ENCODE assay signal across 24 cellular contexts in genomic region chr12:59844775-59845174, GRCh38.
DNase-seq lines count a peak whose midpoint lies in the region; ATAC-seq, FAIRE-seq and TF ChIP-seq lines count a peak whose summit lies in the region.
"Had no signal": no experiment of that assay in that cellular context is flagged by ENCODE, and none has a peak within 500 bp of the region (broad histone marks: within the 10 kb centered on the region; RNA-seq: fewer than 3 reads in every experiment).

No MANE protein-coding gene starts in this region.

- H3K9me2 ChIP-seq in GM23338 (ENCODE audit: insufficient read depth) (peaks cover 5% of the 10 kb centered on the region), PC-3 (replicated peaks; ENCODE audit: low read length) (no peaks in the 10 kb centered on the region)

- H3F3A ChIP-seq in GM23338 (replicated peaks; ENCODE audit: low read depth) (no peaks in the 10 kb centered on the region), PC-3 (ENCODE audit: low read length, unreplicated experiment) (no peaks in the 10 kb centered on the region)

- POLR2A ChIA-PET in PC-3 (lab: Charles Lee; ENCODE audit: unreplicated experiment) (no interaction called here), endothelial cell of umbilical vein (lab: Charles Lee) (no interaction called here), GM10248 (lab: Yijun Ruan, JAX) (no interaction called here)

- H3K9me3 Mint-ChIP-seq in GM23338: no peaks in the 10 kb centered on the region; the same call in 2 of the 3 replicates
- H3K9me3 Mint-ChIP-seq: CD4-positive, alpha-beta T cell; CD8-positive, alpha-beta T cell had no signal

- DNase-seq in DMS53 (lab: John Stamatoyannopoulos, UW) (peak; percentile 37), GM23338 (ENCODE audit: low spot score) (no peak), PC-3 (peak; percentile 56), endothelial cell of umbilical vein (ENCODE audit: low read depth, low spot score) (peak; percentile 56), NCI-H446 treated with DMSO at 0.1 percent for 48 hours (lab: John Stamatoyannopoulos, UW) (no peak), GM10248 (ENCODE audit: extremely low spot score) (no peak)
- DNase-seq: AML-193; Caco-2; Calu3; CD4-positive, alpha-beta T cell; CD8-positive, alpha-beta T cell; DMS79 treated with DMSO at 0.1 percent for 48 hours; GF-D8 had no signal

- H3K27ac ChIP-seq in GM23338 (ENCODE audit: low read depth): no peak overlapping the region
- peak overlapping the region; percentile 48; the same call in 1 of the 2 replicates for H3K27ac ChIP-seq in PC-3 (ENCODE audit: low read length)
- no peak overlapping the region for H3K27ac ChIP-seq in endothelial cell of umbilical vein (ENCODE audit: insufficient read depth, low read depth, low read length)
- H3K27ac ChIP-seq: 22Rv1; A549; BLaER1 treated with 17β-estradiol and CSF1 and Interleukin-3, amounts not matched to agents 10 nM and 100 nM; C4-2B had no signal

- H3K27me3 Mint-ChIP-seq in GM23338 (ENCODE audit: insufficient read depth, low read depth, poor library complexity): no peaks in the 10 kb centered on the region

- H3K27me3 ChIP-seq in GM23338 (ENCODE audit: insufficient read depth) (no peaks in the 10 kb centered on the region), PC-3 (ENCODE audit: low read length) (no peaks in the 10 kb centered on the region), endothelial cell of umbilical vein (ENCODE audit: control insufficient read depth in 2 of 2, insufficient read depth in 2 of 2, low read length in 2 of 2) (no peaks in the 10 kb centered on the region)
- H3K27me3 ChIP-seq: BLaER1 treated with 17β-estradiol and CSF1 and Interleukin-3, amounts not matched to agents 10 nM and 100 nM had no signal

- H3K9me3 ChIP-seq in PC-3 (ENCODE audit: low read length) (no peaks in the 10 kb centered on the region), endothelial cell of umbilical vein (replicated peaks; ENCODE audit: control insufficient read depth, insufficient read depth, low read length) (no peaks in the 10 kb centered on the region)
- H3K9me3 ChIP-seq: A549; BLaER1 treated with 17β-estradiol and CSF1 and Interleukin-3, amounts not matched to agents 10 nM and 100 nM; Caco-2 had no signal

- no peaks in the 10 kb centered on the region for H3K36me3 Mint-ChIP-seq in GM23338 (ENCODE audit: low read depth)
- H3K36me3 Mint-ChIP-seq: CD8-positive, alpha-beta T cell had no signal

- TF ChIP-seq POLR2A in endothelial cell of umbilical vein (IDR thresholded peaks at IDR 0.05; ENCODE audit: low read depth, low read length): no peak

- intact Hi-C loops in PC-3 (cut with micrococcal nuclease) (loop anchor here (5.0 to 10.0 kb wide), 2 partner anchors 128 to 260 kb away; no protein-coding TSS in a partner anchor), endothelial cell of umbilical vein (cut with micrococcal nuclease) (loop anchor here (10.0 kb wide), 1 partner anchor 300 kb away; no protein-coding TSS in a partner anchor)

- H3K79me2 ChIP-seq in GM23338 (replicated peaks; ENCODE audit: insufficient read depth) (no peaks in the 10 kb centered on the region), PC-3 (ENCODE audit: low read length) (no peaks in the 10 kb centered on the region), endothelial cell of umbilical vein (ENCODE audit: control insufficient read depth, insufficient read depth, low read length) (no peaks in the 10 kb centered on the region)

- no peak overlapping the region for H3K4me3 Mint-ChIP-seq in GM23338
- H3K4me3 Mint-ChIP-seq: B cell; CD4-positive, alpha-beta T cell; CD8-positive, alpha-beta T cell had no signal

- no peak for TF ChIP-seq CTCF in GM23338 (conservative IDR thresholded peaks at IDR 0.05; ENCODE audit: low read depth in 2 of 2)
- no peak for TF ChIP-seq CTCF in PC-3 (conservative IDR thresholded peaks at IDR 0.05; ENCODE audit: low read depth, low read length)
- no peak for TF ChIP-seq CTCF in endothelial cell of umbilical vein (IDR thresholded peaks at IDR 0.05; ENCODE audit: extremely low read depth in 1 of 2, insufficient read depth in 1 of 2, low read depth in 1 of 2, low read length in 2 of 2)
- no peak for TF ChIP-seq CTCF in GM10248 (IDR thresholded peaks at IDR 0.05; ENCODE audit: control extremely low read depth, extremely low read depth, low read depth, missing control alignments)

- H3K4me1 ChIP-seq in GM23338 (ENCODE audit: insufficient read depth) (peaks cover 28% of the 10 kb centered on the region), PC-3 (ENCODE audit: insufficient read depth, low read length) (peaks cover 37% of the 10 kb centered on the region), endothelial cell of umbilical vein (ENCODE audit: control insufficient read depth, extremely low read depth, insufficient read depth, low read length) (peaks cover 5% of the 10 kb centered on the region)
- H3K4me1 ChIP-seq: A549, Caco-2 had no signal

- CTCF ChIA-PET in PC-3 (lab: Charles Lee) (interaction anchor here (0.6 kb wide), 1 partner anchor 440 kb away, joined by 4 read pairs; no protein-coding TSS in a partner anchor), endothelial cell of umbilical vein (lab: Charles Lee) (interaction anchor here (0.8 to 1.7 kb wide), 2 partner anchors 10 to 649 kb away, joined by 3 to 6 read pairs; no protein-coding TSS in a partner anchor), GM10248 (lab: Yijun Ruan, JAX) (interaction anchor here (0.8 to 2.7 kb wide), 3 partner anchors 9 to 38 kb away, joined by 3 to 12 read pairs (median 3); no protein-coding TSS in a partner anchor)

- no TSS peak for BruUV-seq in PC-3 (replicated peaks; lab: Mats Ljungman, UMichigan)
- BruUV-seq in endothelial cell of umbilical vein (replicated peaks; lab: Mats Ljungman, UMichigan): no TSS peak

- H2AFZ ChIP-seq in GM23338 (no peak overlapping the region), PC-3 (ENCODE audit: low read length) (no peak overlapping the region), endothelial cell of umbilical vein (ENCODE audit: low read depth, low read length) (no peak overlapping the region)

- FAIRE-seq in endothelial cell of umbilical vein (lab: Jason Lieb, UNC): no peak
- FAIRE-seq: A549, D721Med, G401.6, GM12878, GM12892, GM18507 had no signal

- ATAC-seq in GM23338: no peak
- ATAC-seq in PC-3: peak; percentile 61
- ATAC-seq in GM19324 (IDR thresholded peaks at IDR 0.05; ENCODE audit: low FRiP score, unreplicated experiment): no peak
- ATAC-seq: A549; CD8-positive, alpha-beta T cell; GM12878 had no signal

- H3K4me3 ChIP-seq in GM23338 (no peak overlapping the region), PC-3 (ENCODE audit: low read length) (no peak overlapping the region), endothelial cell of umbilical vein (replicated peaks in 1 of 3; ENCODE audit: insufficient read depth in 1 of 3, low read depth in 1 of 3, low read length in 3 of 3) (no peak overlapping the region)
- H3K4me3 ChIP-seq: A549; BLaER1 treated with 17β-estradiol and CSF1 and Interleukin-3, amounts not matched to agents 10 nM and 100 nM; GM12878 had no signal

- H3K4me1 Mint-ChIP-seq in GM23338: peaks cover 37% of the 10 kb centered on the region
- H3K4me1 Mint-ChIP-seq: B cell had no signal

- H3K9me1 ChIP-seq in endothelial cell of umbilical vein (replicated peaks; ENCODE audit: control insufficient read depth, extremely low read depth, insufficient read depth, low read length): no peaks in the 10 kb centered on the region

- H3K36me3 ChIP-seq in GM23338 (ENCODE audit: insufficient read depth) (no peaks in the 10 kb centered on the region), PC-3 (ENCODE audit: low read depth, low read length) (no peaks in the 10 kb centered on the region), endothelial cell of umbilical vein (ENCODE audit: control insufficient read depth in 2 of 2, extremely low read depth in 1 of 2, insufficient read depth in 2 of 2, low read length in 2 of 2) (no peaks in the 10 kb centered on the region)
- H3K36me3 ChIP-seq: BLaER1 treated with 17β-estradiol and CSF1 and Interleukin-3, amounts not matched to agents 10 nM and 100 nM had no signal

- no peak overlapping the region; the same call in 1 of the 2 replicates for H3K4me2 ChIP-seq in GM23338
- no peak overlapping the region for H3K4me2 ChIP-seq in PC-3 (ENCODE audit: low read length)
- no peak overlapping the region for H3K4me2 ChIP-seq in endothelial cell of umbilical vein (ENCODE audit: insufficient read depth, low read length)
- H3K4me2 ChIP-seq: A549; BLaER1 treated with 17β-estradiol and CSF1 and Interleukin-3, amounts not matched to agents 10 nM and 100 nM had no signal

- dilution Hi-C loops in endothelial cell of umbilical vein (cut with MboI; ENCODE audit: extremely low pct_ligation_motif_present, low sequenced_read_pairs): no loop called here

- H3K9ac ChIP-seq in PC-3 (ENCODE audit: low read length) (no peak overlapping the region), endothelial cell of umbilical vein (replicated peaks; ENCODE audit: extremely low read depth, insufficient read depth, low read length) (no peak overlapping the region)
- H3K9ac ChIP-seq: BLaER1 treated with 17β-estradiol and CSF1 and Interleukin-3, amounts not matched to agents 10 nM and 100 nM had no signal

- no peaks in the 10 kb centered on the region for H4K20me1 ChIP-seq in GM23338 (replicated peaks; ENCODE audit: insufficient read depth)
- H4K20me1 ChIP-seq in PC-3 (ENCODE audit: low read length): no peaks in the 10 kb centered on the region
- no peaks in the 10 kb centered on the region for H4K20me1 ChIP-seq in endothelial cell of umbilical vein (replicated peaks; ENCODE audit: control insufficient read depth, extremely low read depth, insufficient read depth, low read length)
- H4K20me1 ChIP-seq: BLaER1 treated with 17β-estradiol and CSF1 and Interleukin-3, amounts not matched to agents 10 nM and 100 nM had no signal

- H3K27ac Mint-ChIP-seq in GM23338: peak overlapping the region; percentile 63; the same call in 1 of the 2 replicates
- H3K27ac Mint-ChIP-seq: B cell; CD4-positive, alpha-beta T cell; CD8-positive, alpha-beta T cell had no signal

TF ChIP-seq in GM23338, 12 proteins besides CTCF, POLR2A, EP300 and RAD21 (continues in another document):
- TF ChIP-seq EZH2phosphoT487 (IDR thresholded peaks at IDR 0.05; ENCODE audit: unreplicated experiment) (no peak), NANOG (IDR thresholded peaks at IDR 0.05; ENCODE audit: borderline replicate concordance) (no peak)

TF ChIP-seq in endothelial cell of umbilical vein, 7 proteins besides CTCF, POLR2A, EP300 and RAD21 (continues in another document):
- no peak for TF ChIP-seq POLR2AphosphoS5 (IDR thresholded peaks at IDR 0.05; ENCODE audit: insufficient read depth, low read depth, low read length)
- no peak for TF ChIP-seq GATA2 (IDR thresholded peaks at IDR 0.05; ENCODE audit: insufficient read depth, insufficient read length, low read depth, low read length)
- TF ChIP-seq MYC (IDR thresholded peaks at IDR 0.05; ENCODE audit: low read depth, low read length): no peak
- no peak for TF ChIP-seq JUN (IDR thresholded peaks at IDR 0.05; ENCODE audit: borderline replicate concordance, insufficient read depth, insufficient read length, low read depth)
- no peak for TF ChIP-seq FOS (IDR thresholded peaks at IDR 0.05; ENCODE audit: borderline replicate concordance, insufficient read depth, low read length)
- no peak for TF ChIP-seq MAX (IDR thresholded peaks at IDR 0.05; ENCODE audit: insufficient read depth, insufficient read length)

Comparison
In these comparisons a context has a peak if more than half of its experiments do, and no peak if none do; other contexts are left out.
1. DNase-seq: peak in DMS53 (single experiment), PC-3 (single experiment) and endothelial cell of umbilical vein (single experiment); none in GM23338 (single experiment), NCI-H446 treated with DMSO at 0.1 percent for 48 hours (single experiment) and GM10248 (single experiment).